Comparison of ENCODE assay signal across 14 cellular contexts in the genomic region with DNA sequence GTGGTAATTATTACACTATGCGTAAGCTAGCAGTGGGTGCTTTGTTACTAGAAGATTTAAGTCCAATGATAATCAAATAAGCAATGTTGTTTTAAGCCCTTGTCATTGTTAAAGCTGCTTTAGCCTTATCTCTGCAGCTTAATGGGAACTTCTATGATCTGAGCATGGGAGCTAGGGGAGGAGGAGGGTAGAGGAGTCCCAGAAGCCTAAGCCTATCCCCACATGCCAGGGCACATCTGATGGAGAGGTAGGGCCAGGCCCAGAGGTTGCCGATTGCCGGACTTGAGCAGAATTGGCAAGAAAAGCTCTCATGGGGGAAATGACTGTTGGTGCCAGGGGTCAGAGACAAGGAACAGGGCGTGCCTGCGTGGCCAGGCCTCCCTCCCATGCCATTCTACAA. TPM values are rescaled to one million over a fixed set of nuclear protein-coding genes. Genes with fewer than 3 reads are reported as not detected.
A peak's percentile ranks its signal among the peaks of the same experiment; 100 is the strongest.
DNase-seq lines count a peak whose midpoint lies in the region; ATAC-seq lines count a peak whose summit lies in the region.
"Had no signal": no experiment of that assay in that cellular context is flagged by ENCODE, and none has a peak within 500 bp of the region (broad histone marks: within the 10 kb centered on the region; RNA-seq: fewer than 3 reads in every experiment).

No MANE protein-coding gene starts in this region.

- no peaks in the 10 kb centered on the region for H3K27me3 Mint-ChIP-seq in activated T-cell treated with anti-CD3 and anti-CD28 coated beads, Interleukin-2, amount 50 U/mL, for 24 hours
- H3K27me3 Mint-ChIP-seq: CD8-positive, alpha-beta memory T cell had no signal

- H3K27ac Mint-ChIP-seq in activated T-cell treated with anti-CD3 and anti-CD28 coated beads, Interleukin-2, amount 50 U/mL, for 24 hours = no peak overlapping the region

- peaks cover 4% of the 10 kb centered on the region for H3K4me1 Mint-ChIP-seq in activated T-cell treated with anti-CD3 and anti-CD28 coated beads, Interleukin-2, amount 50 U/mL, for 24 hours (ENCODE audit: low read depth)

- no peak overlapping the region for H3K4me3 Mint-ChIP-seq in activated T-cell treated with anti-CD3 and anti-CD28 coated beads, Interleukin-2, amount 50 U/mL, for 24 hours
- H3K4me3 Mint-ChIP-seq: CD8-positive, alpha-beta memory T cell had no signal

- H3K9me3 Mint-ChIP-seq in activated T-cell treated with anti-CD3 and anti-CD28 coated beads, Interleukin-2, amount 50 U/mL, for 24 hours = no peaks in the 10 kb centered on the region
- H3K9me3 Mint-ChIP-seq: CD8-positive, alpha-beta memory T cell had no signal

- DNase-seq in left cardiac atrium = peak; percentile 43
- no peak for DNase-seq in cardiac septum (ENCODE audit: low spot score)
- peak; percentile 22 for DNase-seq in SK-N-DZ (ENCODE audit: low spot score)
- no peak for DNase-seq in left colon
- DNase-seq in activated T-cell treated with anti-CD3 and anti-CD28 coated beads, Interleukin-2, amount 50 U/mL, for 24 hours = no peak
- DNase-seq in NCI-H1694 (lab: John Stamatoyannopoulos, UW) = no peak
- no peak for DNase-seq in central memory CD4-positive, alpha-beta T cell
- DNase-seq: CD8-positive, alpha-beta memory T cell; DND-41; KBM-7; NCI-H1436; NCI-H2029 treated with DMSO at 0.1 percent for 48 hours; SHP77 treated with DMSO at 0.1 percent for 48 hours had no signal

- peaks cover 11% of the 10 kb centered on the region for H3K36me3 Mint-ChIP-seq in activated T-cell treated with anti-CD3 and anti-CD28 coated beads, Interleukin-2, amount 50 U/mL, for 24 hours (ENCODE audit: low read depth)

- ATAC-seq in left cardiac atrium (peak in 1 of 2 donors; percentile 34), left colon (peak; percentile 44), HG03095 (IDR thresholded peaks at IDR 0.05; ENCODE audit: unreplicated experiment) (no peak)

- intact Hi-C loops in left cardiac atrium (cut with DNase I) = no loop called here
- intact Hi-C loops in cardiac septum (cut with DNase I) = no loop called here
- intact Hi-C loops in left colon (cut with DNase I, micrococcal nuclease) = no loop called here

RNA-seq across cellular contexts. Expression of a gene that starts 13.4 kb away (rescaled TPM):
- total RNA-seq in left cardiac atrium = under 1 TPM; 0.84 to 0.91 TPM
- 0.54 TPM for total RNA-seq in cardiac septum
- 0.02 TPM in 2 replicates for polyA plus RNA-seq in SK-N-DZ (2014; cell fraction: cytosol; rRNA removed)
- polyA plus RNA-seq in SK-N-DZ (2014; cell fraction: nucleus; rRNA removed) = 1.7 and 3.9 TPM in 2 replicates
- total RNA-seq in left colon = under 1 TPM; 0.37 to 0.42 TPM

Comparison
In these comparisons a context has a peak if more than half of its experiments do, and no peak if none do; other contexts are left out.
1. DNase-seq: peak in left cardiac atrium (single experiment) and SK-N-DZ (single experiment); none in cardiac septum (single experiment), left colon (0 of 2), activated T-cell treated with anti-CD3 and anti-CD28 coated beads, Interleukin-2, amount 50 U/mL, for 24 hours (single experiment), NCI-H1694 (single experiment) and central memory CD4-positive, alpha-beta T cell (single experiment).